In the genomic region with DNA sequence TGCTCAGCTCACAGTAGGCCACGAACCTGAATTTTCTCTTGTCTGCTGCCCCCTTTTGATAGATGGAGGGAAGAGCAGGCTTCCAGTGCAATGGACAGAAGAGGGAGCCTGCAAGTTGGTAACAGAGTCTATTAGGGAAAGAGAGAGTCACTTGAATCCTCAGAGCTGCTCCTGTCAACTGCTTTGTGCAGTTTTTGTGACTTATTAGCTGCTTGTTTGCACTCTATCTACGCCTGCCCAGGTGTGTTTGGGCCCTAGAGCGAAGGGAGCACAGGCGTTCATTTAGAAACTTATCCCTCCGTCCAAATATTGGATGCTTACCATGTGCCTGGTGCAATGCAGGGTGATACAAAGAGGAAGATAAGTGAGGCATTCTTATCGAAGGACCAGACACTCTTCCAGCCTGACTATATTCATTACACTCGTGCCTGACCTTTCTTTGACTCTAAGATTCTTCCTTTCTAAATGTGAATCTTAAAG, we compare ENCODE assay signal across 8 cellular contexts. TPM values are rescaled to one million over a fixed set of nuclear protein-coding genes. Genes with fewer than 3 reads are reported as not detected.
DNase-seq lines count a peak whose midpoint lies in the region; ATAC-seq and TF ChIP-seq lines count a peak whose summit lies in the region.

No MANE protein-coding gene starts in this region.

- H3K36me3 ChIP-seq in heart right ventricle = no peaks in the 10 kb centered on the region

- no peak for DNase-seq in HFF-Myc (ENCODE audit: extremely low read depth, low read depth)
- DNase-seq in NCI-H1092 (lab: John Stamatoyannopoulos, UW) = peak; percentile 52
- peak; percentile 41 for DNase-seq in activated naive CD8-positive, alpha-beta T cell treated with anti-CD3 and anti-CD28 coated beads, Interleukin-2, amount 50 U/mL, for 24 hours
- DNase-seq in heart right ventricle = peak in 1 of 2 donors; percentile 68
- peak; percentile 82 for DNase-seq in retina

- H3K4me1 Mint-ChIP-seq in activated naive CD8-positive, alpha-beta T cell treated with anti-CD3 and anti-CD28 coated beads, Interleukin-2, amount 50 U/mL, for 24 hours = peaks cover 2% of the 10 kb centered on the region

- intact Hi-C loops in heart right ventricle (cut with DNase I) = loop anchor here in 9 of 10 donors (1.0 to 10.0 kb wide), 7 partner anchors 91 to 142 kb away; no protein-coding TSS in a partner anchor

- H3K27ac ChIP-seq in heart right ventricle = no peak overlapping the region

- WGBS in heart right ventricle, 2 donors = 10 to 14% methylated on average over 7 of the region's 7 CpGs

- peak; percentile 77 for TF ChIP-seq CTCF in GM12875 (IDR thresholded peaks at IDR 0.05; ENCODE audit: borderline replicate concordance, insufficient read depth, low read depth, low read length)
- peak; percentile 91 for TF ChIP-seq CTCF in HFF-Myc (IDR thresholded peaks at IDR 0.05; ENCODE audit: low read depth, low read length, missing control alignments)
- peak; percentile 54 to 85 (median 77) for TF ChIP-seq CTCF in heart right ventricle (IDR thresholded peaks at IDR 0.05)

- no peaks in the 10 kb centered on the region for H3K36me3 Mint-ChIP-seq in activated naive CD8-positive, alpha-beta T cell treated with anti-CD3 and anti-CD28 coated beads, Interleukin-2, amount 50 U/mL, for 24 hours (ENCODE audit: low read depth)

- no peaks in the 10 kb centered on the region for H3K9me3 ChIP-seq in heart right ventricle

- no peaks in the 10 kb centered on the region for H3K27me3 Mint-ChIP-seq in activated naive CD8-positive, alpha-beta T cell treated with anti-CD3 and anti-CD28 coated beads, Interleukin-2, amount 50 U/mL, for 24 hours

- ATAC-seq in SK-N-SH treated with all-trans-retinoic acid at 6 μM for 48 hours (peak; percentile 92), heart right ventricle (peak; percentile 76 to 92 (median 87)), HG03565 (IDR thresholded peaks at IDR 0.05; ENCODE audit: unreplicated experiment) (no peak)
- ATAC-seq in activated naive CD8-positive, alpha-beta T cell treated with anti-CD3 and anti-CD28 coated beads, Interleukin-2, amount 50 U/mL, for 24 hours = peak; percentile 65

- H3K27me3 ChIP-seq in heart right ventricle = no peaks in the 10 kb centered on the region

- no peak overlapping the region for H3K4me3 Mint-ChIP-seq in activated naive CD8-positive, alpha-beta T cell treated with anti-CD3 and anti-CD28 coated beads, Interleukin-2, amount 50 U/mL, for 24 hours

- H3K27ac Mint-ChIP-seq in activated naive CD8-positive, alpha-beta T cell treated with anti-CD3 and anti-CD28 coated beads, Interleukin-2, amount 50 U/mL, for 24 hours = no peak overlapping the region

- H3K4me3 ChIP-seq in GM12875 (ENCODE audit: low read depth, low read length) (no peak overlapping the region), HFF-Myc (replicated peaks; ENCODE audit: low read depth, low read length) (no peak overlapping the region), heart right ventricle (no peak overlapping the region)

- no peaks in the 10 kb centered on the region for H3K9me3 Mint-ChIP-seq in activated naive CD8-positive, alpha-beta T cell treated with anti-CD3 and anti-CD28 coated beads, Interleukin-2, amount 50 U/mL, for 24 hours

- H3K4me1 ChIP-seq in heart right ventricle = peaks cover 0 to 20% (median 10%) of the 10 kb centered on the region in 9 donors

TF ChIP-seq in SK-N-SH treated with all-trans-retinoic acid at 6 μM for 48 hours, 23 proteins besides CTCF, POLR2A, EP300 and RAD21:
- TF ChIP-seq, protein P1, sequence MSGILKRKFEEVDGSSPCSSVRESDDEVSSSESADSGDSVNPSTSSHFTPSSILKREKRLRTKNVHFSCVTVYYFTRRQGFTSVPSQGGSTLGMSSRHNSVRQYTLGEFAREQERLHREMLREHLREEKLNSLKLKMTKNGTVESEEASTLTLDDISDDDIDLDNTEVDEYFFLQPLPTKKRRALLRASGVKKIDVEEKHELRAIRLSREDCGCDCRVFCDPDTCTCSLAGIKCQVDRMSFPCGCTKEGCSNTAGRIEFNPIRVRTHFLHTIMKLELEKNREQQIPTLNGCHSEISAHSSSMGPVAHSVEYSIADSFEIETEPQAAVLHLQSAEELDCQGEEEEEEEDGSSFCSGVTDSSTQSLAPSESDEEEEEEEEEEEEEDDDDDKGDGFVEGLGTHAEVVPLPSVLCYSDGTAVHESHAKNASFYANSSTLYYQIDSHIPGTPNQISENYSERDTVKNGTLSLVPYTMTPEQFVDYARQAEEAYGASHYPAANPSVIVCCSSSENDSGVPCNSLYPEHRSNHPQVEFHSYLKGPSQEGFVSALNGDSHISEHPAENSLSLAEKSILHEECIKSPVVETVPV (CRISPR knock-in tag; IDR thresholded peaks at IDR 0.05) = no peak
- TF ChIP-seq GLIS3 (CRISPR knock-in tag; IDR thresholded peaks at IDR 0.05) (no peak), ESRRG (CRISPR knock-in tag; IDR thresholded peaks at IDR 0.05) (no peak), PATZ1 (CRISPR knock-in tag; IDR thresholded peaks at IDR 0.05; ENCODE audit: borderline replicate concordance) (no peak), ZFP30 (CRISPR knock-in tag; IDR thresholded peaks at IDR 0.05) (no peak), CSDC2 (CRISPR knock-in tag; IDR thresholded peaks at IDR 0.05) (no peak), ZNF8 (CRISPR knock-in tag; IDR thresholded peaks at IDR 0.05) (no peak)

RNA-seq across cellular contexts. Expression of gene SLC2A12, which starts 11.6 kb away (rescaled TPM):
- 10 to 100 TPM in 9 of 10 donors, 1 to 10 TPM in 1; 9.6 to 49.1 (median 21.6) TPM for total RNA-seq in heart right ventricle
- polyA plus RNA-seq in heart right ventricle = 1 to 10 TPM; 3.7 to 5.1 TPM
